26 cellular contexts compared by ENCODE assay signal in genomic region chr12:112961536-112961935, GRCh38. TPM values are rescaled to one million over a fixed set of nuclear protein-coding genes. Genes with fewer than 3 reads are reported as not detected.
"Had no signal": no experiment of that assay in that cellular context is flagged by ENCODE, and none has a peak within 500 bp of the region (broad histone marks: within the 10 kb centered on the region; RNA-seq: fewer than 3 reads in every experiment).

No MANE protein-coding gene starts in this region.

- H3K27ac Mint-ChIP-seq: activated naive CD4-positive, alpha-beta T cell treated with anti-CD3 and anti-CD28 coated beads, Interleukin-2, amount 10 ng/mL, durations not matched to agents 7 days and 5 days; activated naive CD8-positive, alpha-beta T cell treated with anti-CD3 and anti-CD28 coated beads for 36 hours; activated T-helper 2 cell treated with anti-CD3 and anti-CD28 coated beads, Interferon-gamma antibody, Interleukin-2, Interleukin-4, amounts not matched to agents 10 μg/mL and 5 μg/mL and 100 μg/mL, durations not matched to agents 14 hours and 24 hours and 36 hours had no signal

- H3K4me1 ChIP-seq: SJSA1 had no signal

- ATAC-seq: activated CD4-positive, CD25-positive, alpha-beta regulatory T cell treated with anti-CD3 and anti-CD28 coated beads, Interleukin-2, amount 50 U/mL, for 24 hours; PC-3; SK-N-SH treated with all-trans-retinoic acid at 6 μM for 48 hours had no signal

- FAIRE-seq: colon, RCC 7860 had no signal

- H3K27ac ChIP-seq: brain microvascular endothelial cell, cardiac muscle cell, SJSA1 had no signal

- H3K4me3 ChIP-seq: cardiac muscle cell, SJSA1 had no signal

- H3K36me3 ChIP-seq: brain microvascular endothelial cell, cardiac muscle cell had no signal

- H3K27me3 Mint-ChIP-seq: activated naive CD4-positive, alpha-beta T cell treated with anti-CD3 and anti-CD28 coated beads, Interleukin-2, amount 10 ng/mL, durations not matched to agents 7 days and 5 days; activated naive CD8-positive, alpha-beta T cell treated with anti-CD3 and anti-CD28 coated beads for 36 hours had no signal

- H3K27me3 ChIP-seq: brain microvascular endothelial cell, cardiac muscle cell, SJSA1 had no signal

- H3K9me3 ChIP-seq: SJSA1 had no signal

- DNase-seq: activated CD4-positive, alpha-beta T cell treated with anti-CD3 and anti-CD28 coated beads for 4 hours; activated CD4-positive, alpha-beta T cell treated with anti-CD3 and anti-CD28 coated beads, Interleukin-2, amount 50 U/mL, for 48 hours; activated gamma-delta T cell treated with Interleukin-2 at 50 U/mL for 16 hours; activated naive CD8-positive, alpha-beta T cell treated with anti-CD3 and anti-CD28 coated beads for 36 hours; activated T-cell treated with anti-CD3 and anti-CD28 coated beads, Interleukin-2, amount 50 U/mL, for 1 hour; brain microvascular endothelial cell; cerebellar nuclear complex; Kasumi-1; NCI-H1105 treated with DMSO at 0.1 percent for 48 hours; NCI-H1436 treated with DMSO at 0.1 percent for 48 hours; NCI-H187; NCI-H2081; NCI-H510A treated with DMSO at 0.1 percent for 48 hours; NCI-H69; NK-92 treated with Interleukin-12 subunit alpha and Interleukin-12 subunit beta, amount 100 ng/mL, for 24 hours; PC-3; SHP77; SW 1271 had no signal

- H3K4me3 Mint-ChIP-seq: activated naive CD4-positive, alpha-beta T cell treated with anti-CD3 and anti-CD28 coated beads, Interleukin-2, amount 10 ng/mL, durations not matched to agents 7 days and 5 days; activated naive CD8-positive, alpha-beta T cell treated with anti-CD3 and anti-CD28 coated beads for 36 hours had no signal

RNA-seq across cellular contexts. Expression of gene OAS2, which starts 16.8 kb away (rescaled TPM):
- total RNA-seq: cardiac muscle cell had no signal
- polyA plus RNA-seq: cardiac muscle cell had no signal

RNA-seq across cellular contexts. Expression of gene OAS3, which starts 23.3 kb away (rescaled TPM):
- polyA plus RNA-seq: cardiac muscle cell had no signal

RNA-seq across cellular contexts. Expression of gene OAS1, which starts 54.8 kb away (rescaled TPM):
- total RNA-seq: cardiac muscle cell, SJSA1 had no signal
- polyA plus RNA-seq: cardiac muscle cell had no signal
